In the genomic region with DNA sequence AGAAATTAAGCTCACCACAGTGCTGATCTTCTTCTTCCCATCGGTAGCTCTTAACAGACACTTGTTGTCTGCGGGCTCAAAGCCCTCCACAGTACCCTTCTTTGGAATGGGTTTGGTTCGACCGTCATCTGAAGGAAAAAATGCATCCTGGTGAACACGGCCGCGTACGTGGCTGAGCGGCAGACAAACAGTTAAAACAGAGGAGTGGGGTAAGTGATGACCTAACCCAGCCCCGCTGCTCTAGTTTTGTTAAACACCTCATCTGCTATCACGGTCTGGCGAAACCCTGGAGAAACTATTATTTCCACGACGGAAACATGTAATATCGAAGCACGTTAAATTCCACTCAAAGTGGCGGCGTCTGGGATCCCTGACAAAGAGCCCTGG, we compare ENCODE assay signal across 1 cellular context.
TF ChIP-seq lines count a peak whose summit lies in the region.

No MANE protein-coding gene starts in this region.

TF ChIP-seq in WTC11, 78 proteins besides CTCF, POLR2A, EP300 and RAD21 (continued from another document):
- TF ChIP-seq, protein P1, sequence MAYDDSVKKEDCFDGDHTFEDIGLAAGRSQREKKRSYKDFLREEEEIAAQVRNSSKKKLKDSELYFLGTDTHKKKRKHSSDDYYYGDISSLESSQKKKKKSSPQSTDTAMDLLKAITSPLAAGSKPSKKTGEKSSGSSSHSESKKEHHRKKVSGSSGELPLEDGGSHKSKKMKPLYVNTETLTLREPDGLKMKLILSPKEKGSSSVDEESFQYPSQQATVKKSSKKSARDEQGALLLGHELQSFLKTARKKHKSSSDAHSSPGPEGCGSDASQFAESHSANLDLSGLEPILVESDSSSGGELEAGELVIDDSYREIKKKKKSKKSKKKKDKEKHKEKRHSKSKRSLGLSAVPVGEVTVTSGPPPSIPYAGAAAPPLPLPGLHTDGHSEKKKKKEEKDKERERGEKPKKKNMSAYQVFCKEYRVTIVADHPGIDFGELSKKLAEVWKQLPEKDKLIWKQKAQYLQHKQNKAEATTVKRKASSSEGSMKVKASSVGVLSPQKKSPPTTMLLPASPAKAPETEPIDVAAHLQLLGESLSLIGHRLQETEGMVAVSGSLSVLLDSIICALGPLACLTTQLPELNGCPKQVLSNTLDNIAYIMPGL (CRISPR knock-in tag; IDR thresholded peaks at IDR 0.05): no peak
- no peak for TF ChIP-seq ZNF416 (CRISPR knock-in tag; IDR thresholded peaks at IDR 0.05)
- no peak for TF ChIP-seq RELA (CRISPR knock-in tag; IDR thresholded peaks at IDR 0.05; ENCODE audit: borderline replicate concordance)
